9 cellular contexts compared by ENCODE assay signal in genomic region chr17:47205419-47205963, GRCh38.
DNase-seq lines count a peak whose midpoint lies in the region; ATAC-seq and TF ChIP-seq lines count a peak whose summit lies in the region.
"Had no signal": no experiment of that assay in that cellular context is flagged by ENCODE, and none has a peak within 500 bp of the region (broad histone marks: within the 10 kb centered on the region; RNA-seq: fewer than 3 reads in every experiment).

No MANE protein-coding gene starts in this region.

- peak; percentile 47 for ATAC-seq in HG03135 (IDR thresholded peaks at IDR 0.05; ENCODE audit: unreplicated experiment)
- ATAC-seq in memory B cell (ENCODE audit: low read depth) = peak; percentile 87
- ATAC-seq in stimulated activated naive B cell treated with anti-CD40 and anti-IgM and Interleukin-4, amounts not matched to agents 10 μg/mL and 1 μg/mL and 100 μg/mL, for 72 hours (replicated peaks) = peak; percentile 80 to 83

- peak overlapping the region; percentile 92 for H3K27ac Mint-ChIP-seq in memory B cell
- H3K27ac Mint-ChIP-seq in stimulated activated naive B cell treated with anti-CD40 and anti-IgM and Interleukin-4, amounts not matched to agents 10 μg/mL and 1 μg/mL and 100 μg/mL, for 72 hours = peak overlapping the region; percentile 77

- H3K27ac ChIP-seq in WERI-Rb-1 = no peak overlapping the region
- H3K27ac ChIP-seq: 22Rv1 had no signal

- peaks cover 52% of the 10 kb centered on the region for H3K4me1 Mint-ChIP-seq in memory B cell
- H3K4me1 Mint-ChIP-seq in stimulated activated naive B cell treated with anti-CD40 and anti-IgM and Interleukin-4, amounts not matched to agents 10 μg/mL and 1 μg/mL and 100 μg/mL, for 72 hours = peaks cover 57 to 78% of the 10 kb centered on the region in 2 donors

- H3K36me3 Mint-ChIP-seq in memory B cell = no peaks in the 10 kb centered on the region
- no peaks in the 10 kb centered on the region for H3K36me3 Mint-ChIP-seq in stimulated activated naive B cell treated with anti-CD40 and anti-IgM and Interleukin-4, amounts not matched to agents 10 μg/mL and 1 μg/mL and 100 μg/mL, for 72 hours

- H3K4me3 ChIP-seq in WERI-Rb-1 (ENCODE audit: low read depth, low read length) = no peak overlapping the region

- no peaks in the 10 kb centered on the region for H3K36me3 ChIP-seq in WERI-Rb-1

- H3K9me3 ChIP-seq in WERI-Rb-1 (ENCODE audit: severe bottlenecking) = no peaks in the 10 kb centered on the region

- no peaks in the 10 kb centered on the region for H3K27me3 Mint-ChIP-seq in memory B cell
- no peaks in the 10 kb centered on the region for H3K27me3 Mint-ChIP-seq in stimulated activated naive B cell treated with anti-CD40 and anti-IgM and Interleukin-4, amounts not matched to agents 10 μg/mL and 1 μg/mL and 100 μg/mL, for 72 hours

- no peaks in the 10 kb centered on the region for H3K9me3 Mint-ChIP-seq in memory B cell
- peaks cover 0 to 2% of the 10 kb centered on the region in 2 donors for H3K9me3 Mint-ChIP-seq in stimulated activated naive B cell treated with anti-CD40 and anti-IgM and Interleukin-4, amounts not matched to agents 10 μg/mL and 1 μg/mL and 100 μg/mL, for 72 hours

- H3K27me3 ChIP-seq in WERI-Rb-1 (ENCODE audit: insufficient read depth, low read depth, severe bottlenecking) = no peaks in the 10 kb centered on the region

- peak overlapping the region; percentile 86 for H3K4me3 Mint-ChIP-seq in memory B cell
- H3K4me3 Mint-ChIP-seq in stimulated activated naive B cell treated with anti-CD40 and anti-IgM and Interleukin-4, amounts not matched to agents 10 μg/mL and 1 μg/mL and 100 μg/mL, for 72 hours = peak overlapping the region; percentile 63 to 67

- DNase-seq in DMS 273 (lab: John Stamatoyannopoulos, UW; ENCODE audit: unreplicated experiment) (peak; percentile 46), DMS 273 treated with DMSO at 0.1 percent for 48 hours (lab: John Stamatoyannopoulos, UW) (no peak), T-helper 9 cell (peak; percentile 51), memory B cell (ENCODE audit: low spot score in 2 of 2) (peak; percentile 50 to 66), WERI-Rb-1 (no peak)
- DNase-seq in central memory CD4-positive, alpha-beta T cell = peak; percentile 77
- DNase-seq in stimulated activated naive B cell treated with anti-CD40 and anti-IgM and Interleukin-4, amounts not matched to agents 10 μg/mL and 1 μg/mL and 100 μg/mL, for 72 hours = peak; percentile 58

- no peak for TF ChIP-seq CTCF in WERI-Rb-1 (IDR thresholded peaks at IDR 0.05; ENCODE audit: low read depth, low read length)

Comparison
In these comparisons a context has a peak if more than half of its experiments do, and no peak if none do; other contexts are left out.
1. DNase-seq: peak in DMS 273 (single experiment), T-helper 9 cell (single experiment), central memory CD4-positive, alpha-beta T cell (single experiment), memory B cell (2 of 2) and stimulated activated naive B cell treated with anti-CD40 and anti-IgM and Interleukin-4, amounts not matched to agents 10 μg/mL and 1 μg/mL and 100 μg/mL, for 72 hours (single experiment); none in DMS 273 treated with DMSO at 0.1 percent for 48 hours (single experiment) and WERI-Rb-1 (single experiment).
2. Peak in every context shown above with its lines, with median percentiles within 50 percentile points of each other: ATAC-seq.